Comparison of ENCODE assay signal across 20 cellular contexts in genomic region chr9:69675563-69675962, GRCh38. TPM values are rescaled to one million over a fixed set of nuclear protein-coding genes. Genes with fewer than 3 reads are reported as not detected.
DNase-seq lines count a peak whose midpoint lies in the region; ATAC-seq and TF ChIP-seq lines count a peak whose summit lies in the region.
"Had no signal": no experiment of that assay in that cellular context is flagged by ENCODE, and none has a peak within 500 bp of the region (broad histone marks: within the 10 kb centered on the region; RNA-seq: fewer than 3 reads in every experiment).

No MANE protein-coding gene starts in this region.

- intact Hi-C loops in PC-3 (cut with micrococcal nuclease) = loop anchor here (10.0 kb wide), 3 partner anchors 79 to 259 kb away; no protein-coding TSS in a partner anchor
- intact Hi-C loops in esophagus squamous epithelium (cut with DNase I) = loop anchor here (10.0 kb wide), 1 partner anchor 69 kb away; no protein-coding TSS in a partner anchor
- intact Hi-C loops in prostate gland (cut with DNase I) = loop anchor here (10.0 kb wide), 2 partner anchors 79 to 251 kb away; no protein-coding TSS in a partner anchor

- H3K36me3 Mint-ChIP-seq in CD8-positive, alpha-beta memory T cell = no peaks in the 10 kb centered on the region

- no TSS peak for BruUV-seq in PC-3 (replicated peaks; lab: Mats Ljungman, UMichigan)

- H4K20me1 ChIP-seq in PC-3 (ENCODE audit: low read length) = no peaks in the 10 kb centered on the region

- H3K4me2 ChIP-seq in PC-3 (ENCODE audit: low read length) = peak overlapping the region; percentile 63

- TF ChIP-seq CTCF in AG04450 (IDR thresholded peaks at IDR 0.05; ENCODE audit: low read depth, low read length) = no peak
- no peak for TF ChIP-seq CTCF in PC-3 (conservative IDR thresholded peaks at IDR 0.05; ENCODE audit: low read depth, low read length)
- TF ChIP-seq CTCF in esophagus squamous epithelium (IDR thresholded peaks at IDR 0.05) = no peak
- TF ChIP-seq CTCF in prostate gland (IDR thresholded peaks at IDR 0.05) = no peak

- no peaks in the 10 kb centered on the region for H3K27me3 ChIP-seq in AG04450 (ENCODE audit: control insufficient read depth, insufficient read depth, low read length)
- H3K27me3 ChIP-seq in PC-3 (ENCODE audit: low read length) = no peaks in the 10 kb centered on the region
- H3K27me3 ChIP-seq in esophagus squamous epithelium = no peaks in the 10 kb centered on the region
- no peaks in the 10 kb centered on the region for H3K27me3 ChIP-seq in MG63
- no peaks in the 10 kb centered on the region for H3K27me3 ChIP-seq in CD8-positive, alpha-beta memory T cell (ENCODE audit: insufficient read depth, low read length, poor library complexity, severe bottlenecking)
- no peaks in the 10 kb centered on the region for H3K27me3 ChIP-seq in prostate gland (replicated peaks; ENCODE audit: insufficient read depth)
- H3K27me3 ChIP-seq: upper lobe of left lung had no signal

- H3K4me1 ChIP-seq in PC-3 (ENCODE audit: insufficient read depth, low read length) = peaks cover 20% of the 10 kb centered on the region
- peaks cover 4 to 52% (median 13%) of the 10 kb centered on the region in 3 donors for H3K4me1 ChIP-seq in esophagus squamous epithelium
- H3K4me1 ChIP-seq in CD8-positive, alpha-beta memory T cell (ENCODE audit: insufficient read depth, low read length) = peaks cover 11% of the 10 kb centered on the region
- peaks cover 4% of the 10 kb centered on the region for H3K4me1 ChIP-seq in prostate gland (replicated peaks)

- WGBS in esophagus squamous epithelium, 2 donors = 68 to 75% methylated on average over 3 of the region's 3 CpGs
- WGBS in prostate gland = 77% methylated on average over 3 of the region's 3 CpGs

- no peak overlapping the region for H2AFZ ChIP-seq in PC-3 (ENCODE audit: low read length)

- no peak overlapping the region for H3K9ac ChIP-seq in PC-3 (ENCODE audit: low read length)

- ATAC-seq in PC-3 = no peak
- ATAC-seq in GM21528 (IDR thresholded peaks at IDR 0.05; ENCODE audit: low FRiP score, unreplicated experiment) = no peak
- ATAC-seq: HCT116 had no signal

- peaks cover 31 to 48% of the 10 kb centered on the region in 2 donors for H3K27me3 Mint-ChIP-seq in CD8-positive, alpha-beta memory T cell

- no peaks in the 10 kb centered on the region for H3K9me3 Mint-ChIP-seq in CD8-positive, alpha-beta memory T cell
- H3K9me3 Mint-ChIP-seq: dendritic cell treated with granulocyte-macrophage colony-stimulating factor and Interleukin-4, amounts not matched to agents 40 ng/mL and 50 ng/mL, for 4 days; T-helper 1 cell treated with Interleukin-12 subunit alpha and Interleukin-12 subunit beta and Interleukin-4 antibody, amounts not matched to agents 30 μg/mL and 1 μg/mL, for 36 hours had no signal

- H3K36me3 ChIP-seq in PC-3 (ENCODE audit: low read depth, low read length) (no peaks in the 10 kb centered on the region), esophagus squamous epithelium (no peaks in the 10 kb centered on the region), MG63 (no peaks in the 10 kb centered on the region), prostate gland (no peaks in the 10 kb centered on the region)
- H3K36me3 ChIP-seq in CD8-positive, alpha-beta memory T cell (ENCODE audit: insufficient read depth, low read length) = no peaks in the 10 kb centered on the region
- H3K36me3 ChIP-seq: cardiac muscle cell, upper lobe of left lung had no signal

- DNase-seq in AG04450 (ENCODE audit: low read depth, low spot score) (no peak), DMS79 treated with DMSO at 0.1 percent for 48 hours (lab: John Stamatoyannopoulos, UW) (peak; percentile 18), PC-3 (peak; percentile 11), esophagus squamous epithelium (lab: John Stamatoyannopoulos, UW) (no peak), MG63 (no peak), prostate gland (ENCODE audit: low spot score) (no peak)
- DNase-seq in CD8-positive, alpha-beta memory T cell = no peak
- DNase-seq: activated CD8-positive, alpha-beta memory T cell treated with anti-CD3 and anti-CD28 coated beads, Interleukin-2, amount 50 U/mL, for 48 hours; foreskin melanocyte; hippocampal formation; nucleus accumbens; stimulated activated CD4-positive, alpha-beta T cell treated with anti-CD3 and anti-CD28 coated beads, Interleukin-12 subunit alpha, Interleukin-12 subunit beta, amount 100 ng/mL, for 4 hours; upper lobe of left lung had no signal

- peaks cover 11 to 28% (median 17%) of the 10 kb centered on the region in 3 donors for H3K4me1 Mint-ChIP-seq in CD8-positive, alpha-beta memory T cell

- H3K4me3 ChIP-seq in AG04450 (ENCODE audit: low read depth, low read length) (no peak overlapping the region), PC-3 (ENCODE audit: low read length) (no peak overlapping the region), esophagus squamous epithelium (no peak overlapping the region), MG63 (no peak overlapping the region), prostate gland (no peak overlapping the region)
- no peak overlapping the region for H3K4me3 ChIP-seq in CD8-positive, alpha-beta memory T cell (ENCODE audit: low read length)
- H3K4me3 ChIP-seq: cardiac muscle cell, lung, upper lobe of left lung had no signal

- no peaks in the 10 kb centered on the region; the same call in 1 of the 2 replicates for H3K9me3 ChIP-seq in AG04450 (ENCODE audit: control insufficient read depth, insufficient read depth, low read length)
- no peaks in the 10 kb centered on the region for H3K9me3 ChIP-seq in PC-3 (ENCODE audit: low read length)
- H3K9me3 ChIP-seq in esophagus squamous epithelium = no peaks in the 10 kb centered on the region
- no peaks in the 10 kb centered on the region for H3K9me3 ChIP-seq in MG63
- no peaks in the 10 kb centered on the region for H3K9me3 ChIP-seq in CD8-positive, alpha-beta memory T cell (ENCODE audit: low read length)
- no peaks in the 10 kb centered on the region for H3K9me3 ChIP-seq in prostate gland
- H3K9me3 ChIP-seq: upper lobe of left lung had no signal

- CTCF ChIA-PET in AG04450 (lab: Charles Lee) = no interaction called here
- CTCF ChIA-PET in PC-3 (lab: Charles Lee) = no interaction called here
- CTCF ChIA-PET in CD8-positive, alpha-beta memory T cell (lab: Charles Lee) = no interaction called here

- POLR2A ChIA-PET in AG04450 (lab: Yijun Ruan, JAX) (no interaction called here), PC-3 (lab: Charles Lee; ENCODE audit: unreplicated experiment) (no interaction called here)
- POLR2A ChIA-PET in CD8-positive, alpha-beta memory T cell (lab: Charles Lee) = no interaction called here

- H3K27ac Mint-ChIP-seq in CD8-positive, alpha-beta memory T cell = no peak overlapping the region
- H3K27ac Mint-ChIP-seq: dendritic cell treated with granulocyte-macrophage colony-stimulating factor and Interleukin-4, amounts not matched to agents 40 ng/mL and 50 ng/mL, for 4 days; T-helper 1 cell treated with Interleukin-12 subunit alpha and Interleukin-12 subunit beta and Interleukin-4 antibody, amounts not matched to agents 30 μg/mL and 1 μg/mL, for 36 hours had no signal

- no peaks in the 10 kb centered on the region for H3K79me2 ChIP-seq in PC-3 (ENCODE audit: low read length)

- peak overlapping the region; percentile 32 for H3K27ac ChIP-seq in AG04450 (ENCODE audit: low read depth, low read length)
- H3K27ac ChIP-seq in PC-3 (ENCODE audit: low read length) = peak overlapping the region; percentile 13; the same call in 1 of the 2 replicates
- peak overlapping the region in 3 of 4 donors; percentile 28 to 70 (median 50) for H3K27ac ChIP-seq in esophagus squamous epithelium
- no peak overlapping the region for H3K27ac ChIP-seq in CD8-positive, alpha-beta memory T cell (ENCODE audit: low read depth, low read length)
- H3K27ac ChIP-seq in prostate gland = no peak overlapping the region
- H3K27ac ChIP-seq: cardiac muscle cell had no signal

- H3K9me2 ChIP-seq in PC-3 (replicated peaks; ENCODE audit: low read length) = no peaks in the 10 kb centered on the region

- no peak overlapping the region for H3K4me3 Mint-ChIP-seq in CD8-positive, alpha-beta memory T cell
- H3K4me3 Mint-ChIP-seq: dendritic cell treated with granulocyte-macrophage colony-stimulating factor and Interleukin-4, amounts not matched to agents 40 ng/mL and 50 ng/mL, for 4 days; T-helper 1 cell treated with Interleukin-12 subunit alpha and Interleukin-12 subunit beta and Interleukin-4 antibody, amounts not matched to agents 30 μg/mL and 1 μg/mL, for 36 hours had no signal

- no peaks in the 10 kb centered on the region for H3F3A ChIP-seq in PC-3 (ENCODE audit: low read length, unreplicated experiment)

- TF ChIP-seq POLR2A in esophagus squamous epithelium (IDR thresholded peaks at IDR 0.05) = no peak
- no peak for TF ChIP-seq POLR2A in prostate gland (IDR thresholded peaks at IDR 0.05)

RNA-seq across cellular contexts. Expression of gene APBA1, which starts 3.4 kb away (rescaled TPM):
- polyA plus RNA-seq in AG04450 (2011; rRNA removed) = 6.7 and 8.5 TPM in 2 replicates
- polyA minus RNA-seq in AG04450 (2011; rRNA and poly(A)+ RNA removed) = 10.9 and 19.2 TPM in 2 replicates
- total RNA-seq in PC-3 (2014; rRNA removed) (0.06 and 0.07 TPM in 2 replicates), esophagus squamous epithelium (1 to 10 TPM; 1.3 to 8.0 (median 1.7) TPM), prostate gland (1 to 10 TPM; 2.2 to 7.5 TPM)
- under 0.01 TPM in 1 of 2 replicates, not detected in the other for total RNA-seq in MG63 (2014; rRNA removed; shearing (Covaris generic); ENCODE audit: low replicate concordance)
- under 1 TPM; 0.09 to 0.13 TPM for total RNA-seq in CD8-positive, alpha-beta memory T cell
- polyA plus RNA-seq in CD8-positive, alpha-beta memory T cell = not detected
- total RNA-seq: OCI-LY7 had no signal

Comparison
In these comparisons a context has a peak if more than half of its experiments do, and no peak if none do; other contexts are left out.
1. DNase-seq: peak in DMS79 treated with DMSO at 0.1 percent for 48 hours (single experiment) and PC-3 (single experiment); none in AG04450 (single experiment), esophagus squamous epithelium (single experiment), MG63 (single experiment), CD8-positive, alpha-beta memory T cell (0 of 5) and prostate gland (single experiment).
2. H3K27ac ChIP-seq: peak in AG04450 (single experiment), PC-3 (single experiment) and esophagus squamous epithelium (3 of 4); none in CD8-positive, alpha-beta memory T cell (single experiment) and prostate gland (0 of 2).